32 cellular contexts compared by ENCODE assay signal in the genomic region with DNA sequence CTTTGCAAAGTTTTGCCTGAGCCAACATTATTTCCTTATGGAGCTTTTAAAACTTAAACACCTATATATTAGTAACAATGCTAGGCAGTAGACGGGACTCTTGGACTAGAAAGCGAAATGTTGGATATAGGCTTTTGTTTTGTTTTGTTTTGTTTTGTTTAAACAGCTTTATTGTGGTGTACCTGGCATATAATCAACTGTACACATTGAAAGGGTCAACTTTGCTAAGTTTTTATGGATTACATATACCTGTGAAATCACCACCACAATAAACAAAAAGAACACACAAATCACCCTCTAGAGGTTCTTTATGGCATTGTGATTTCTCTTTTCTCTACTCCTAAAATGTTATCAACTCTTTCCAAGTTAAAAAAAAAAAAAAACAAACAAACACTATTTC.
"Had no signal": no experiment of that assay in that cellular context is flagged by ENCODE, and none has a peak within 500 bp of the region (broad histone marks: within the 10 kb centered on the region; RNA-seq: fewer than 3 reads in every experiment).

No MANE protein-coding gene starts in this region.

- H3K4me1 ChIP-seq: body of pancreas, colonic mucosa, esophagus muscularis mucosa, gastrocnemius medialis had no signal

- H3K27ac ChIP-seq: adrenal gland, body of pancreas, colonic mucosa, dorsolateral prefrontal cortex, foreskin keratinocyte, gastrocnemius medialis, heart left ventricle had no signal

- ATAC-seq: activated CD4-positive, alpha-beta T cell treated with anti-CD3 and anti-CD28 coated beads for 36 hours; activated CD8-positive, alpha-beta memory T cell treated with anti-CD3 and anti-CD28 coated beads, Interleukin-2, amount 10 ng/mL, durations not matched to agents 7 days and 5 days; activated CD8-positive, alpha-beta T cell treated with anti-CD3 and anti-CD28 coated beads, Interleukin-2, amount 10 ng/mL, durations not matched to agents 7 days and 5 days; activated naive CD8-positive, alpha-beta T cell treated with anti-CD3 and anti-CD28 coated beads, Interleukin-2, amount 50 U/mL, for 24 hours; body of pancreas; foreskin keratinocyte; gastrocnemius medialis; heart left ventricle; T-helper 17 cell had no signal

- H3K27me3 ChIP-seq: adrenal gland, body of pancreas, colonic mucosa, esophagus muscularis mucosa, foreskin keratinocyte, gastrocnemius medialis, heart left ventricle had no signal

- DNase-seq: activated CD4-positive, alpha-beta memory T cell treated with anti-CD3 and anti-CD28 coated beads for 36 hours; activated CD4-positive, alpha-beta T cell treated with anti-CD3 and anti-CD28 coated beads for 36 hours; activated CD4-positive, alpha-beta T cell treated with anti-CD3 and anti-CD28 coated beads, Interleukin-2, amount 10 ng/mL, durations not matched to agents 24 days and 14 days; activated CD4-positive, CD25-positive, alpha-beta regulatory T cell; activated CD4-positive, CD25-positive, alpha-beta regulatory T cell treated with anti-CD3 and anti-CD28 coated beads, Interleukin-2, amount 50 U/mL, for 72 hours; activated CD8-positive, alpha-beta memory T cell treated with anti-CD3 and anti-CD28 coated beads, Interleukin-2, amount 10 ng/mL, durations not matched to agents 7 days and 5 days; activated CD8-positive, alpha-beta memory T cell treated with anti-CD3 and anti-CD28 coated beads, Interleukin-2, amount 50 U/mL, for 4 hours; activated CD8-positive, alpha-beta T cell treated with anti-CD3 and anti-CD28 coated beads, Interleukin-2, amount 10 ng/mL, durations not matched to agents 7 days and 5 days; activated effector memory CD4-positive, alpha-beta T cell treated with anti-CD3 and anti-CD28 coated beads, Interleukin-2, amount 50 U/mL, for 16 hours; activated naive CD4-positive, alpha-beta T cell treated with anti-CD3 and anti-CD28 coated beads for 36 hours; activated naive CD8-positive, alpha-beta T cell treated with anti-CD3 and anti-CD28 coated beads for 36 hours; activated naive CD8-positive, alpha-beta T cell treated with anti-CD3 and anti-CD28 coated beads, Interleukin-2, amount 50 U/mL, for 24 hours; activated T-cell treated with anti-CD3 and anti-CD28 coated beads, Interleukin-2, amount 50 U/mL, for 1 hour; activated T-cell treated with anti-CD3 and anti-CD28 coated beads, Interleukin-2, amount 50 U/mL, for 48 hours; adrenal gland; amygdala; aorta; body of pancreas; central memory CD4-positive, alpha-beta T cell; cerebellar nuclear complex; colonic mucosa; dorsolateral prefrontal cortex; effector memory CD4-positive, alpha-beta T cell; endodermal cell; erythroblast; foreskin keratinocyte; gastrocnemius medialis; glutamatergic neuron; heart left ventricle; T-helper 17 cell; T1000 had no signal

- H3K4me3 ChIP-seq: adrenal gland, body of pancreas, colonic mucosa, dorsolateral prefrontal cortex, esophagus muscularis mucosa, gastrocnemius medialis, heart left ventricle had no signal

- H3K36me3 ChIP-seq: adrenal gland, colonic mucosa, esophagus muscularis mucosa, gastrocnemius medialis, heart left ventricle had no signal

- H3K9me3 ChIP-seq: adrenal gland, body of pancreas, colonic mucosa, esophagus muscularis mucosa, gastrocnemius medialis, heart left ventricle had no signal
